26 cellular contexts compared by ENCODE assay signal in genomic region chr7:77306231-77307067, GRCh38.
DNase-seq lines count a peak whose midpoint lies in the region; ATAC-seq, FAIRE-seq and TF ChIP-seq lines count a peak whose summit lies in the region.
"Had no signal": no experiment of that assay in that cellular context is flagged by ENCODE, and none has a peak within 500 bp of the region (broad histone marks: within the 10 kb centered on the region; RNA-seq: fewer than 3 reads in every experiment).

No MANE protein-coding gene starts in this region.

- H3K79me2 ChIP-seq in GM23338 (replicated peaks; ENCODE audit: insufficient read depth) (no peaks in the 10 kb centered on the region), H1 (ENCODE audit: control insufficient read depth in 1 of 2, insufficient read depth in 2 of 2, low read length in 2 of 2) (no peaks in the 10 kb centered on the region)

- H3K27me3 Mint-ChIP-seq in GM23338 (ENCODE audit: insufficient read depth, low read depth, poor library complexity): no peaks in the 10 kb centered on the region
- H3K27me3 Mint-ChIP-seq: activated CD8-positive, alpha-beta memory T cell treated with anti-CD3 and anti-CD28 coated beads, Interleukin-2, amount 10 ng/mL, durations not matched to agents 7 days and 5 days; naive B cell had no signal

- no peaks in the 10 kb centered on the region for H3K23me2 ChIP-seq in H1 (ENCODE audit: low read depth, low read length)

- H3K14ac ChIP-seq in H1 (ENCODE audit: insufficient read length): no peak overlapping the region
- H3K14ac ChIP-seq in neuronal stem cell (ENCODE audit: low read length): no peak overlapping the region

- H3K36me3 ChIP-seq in GM23338 (ENCODE audit: insufficient read depth): no peaks in the 10 kb centered on the region
- no peaks in the 10 kb centered on the region for H3K36me3 ChIP-seq in H1 (ENCODE audit: control insufficient read depth in 2 of 4, insufficient read depth in 4 of 4, low read length in 3 of 4)
- no peaks in the 10 kb centered on the region for H3K36me3 ChIP-seq in neuronal stem cell (replicated peaks in 1 of 2; ENCODE audit: control insufficient read depth in 2 of 2, insufficient read depth in 2 of 2, low read length in 2 of 2)
- H3K36me3 ChIP-seq in adrenal gland (replicated peaks in 1 of 2): no peaks in the 10 kb centered on the region
- H3K36me3 ChIP-seq: cardiac muscle cell had no signal

- peaks cover 6% of the 10 kb centered on the region; the same call in 1 of the 3 replicates for H3K9me3 Mint-ChIP-seq in GM23338

- H4K20me1 ChIP-seq in GM23338 (replicated peaks; ENCODE audit: insufficient read depth) (no peaks in the 10 kb centered on the region), H1 (replicated peaks in 1 of 2; ENCODE audit: control insufficient read depth in 1 of 2, insufficient read depth in 2 of 2, low read length in 2 of 2) (no peaks in the 10 kb centered on the region)

- no peak for DNase-seq in GM23338 (ENCODE audit: low spot score)
- DNase-seq in MV-4-11 (lab: John Stamatoyannopoulos, UW): peak; percentile 20
- DNase-seq in H1 (ENCODE audit: low read depth in 1 of 2, low spot score in 2 of 2): no peak
- no peak for DNase-seq in neuronal stem cell (ENCODE audit: low spot score)
- DNase-seq in NCI-H1694 treated with DMSO at 0.1 percent for 48 hours (lab: John Stamatoyannopoulos, UW): no peak
- no peak for DNase-seq in NCI-H146 treated with DMSO at 0.1 percent for 48 hours (lab: John Stamatoyannopoulos, UW; ENCODE audit: unreplicated experiment)
- DNase-seq in adrenal gland: no peak
- no peak for DNase-seq in KG1 (lab: John Stamatoyannopoulos, UW)
- DNase-seq: activated CD8-positive, alpha-beta memory T cell treated with anti-CD3 and anti-CD28 coated beads, Interleukin-2, amount 10 ng/mL, durations not matched to agents 7 days and 5 days; AML-193; Calu3; effector CD4-positive, alpha-beta T cell; naive B cell; NCI-H2081; NCI-H524 treated with DMSO at 0.1 percent for 48 hours; posterior cingulate gyrus; SIG-M5; stimulated activated CD4-positive, alpha-beta T cell treated with anti-CD3 and anti-CD28 coated beads, Interleukin-4, amount 100 ng/mL, for 4 hours; T-helper 2 cell had no signal

- H3K4me3 Mint-ChIP-seq in GM23338: no peak overlapping the region
- H3K4me3 Mint-ChIP-seq: activated CD8-positive, alpha-beta memory T cell treated with anti-CD3 and anti-CD28 coated beads, Interleukin-2, amount 10 ng/mL, durations not matched to agents 7 days and 5 days had no signal

- peaks cover 26% of the 10 kb centered on the region for H3K4me1 Mint-ChIP-seq in GM23338
- H3K4me1 Mint-ChIP-seq: activated CD8-positive, alpha-beta memory T cell treated with anti-CD3 and anti-CD28 coated beads, Interleukin-2, amount 10 ng/mL, durations not matched to agents 7 days and 5 days had no signal

- H3K9ac ChIP-seq in H1 (replicated peaks in 1 of 4; ENCODE audit: extremely low read depth in 1 of 4, low read depth in 3 of 4, low read length in 3 of 4): no peak overlapping the region
- no peak overlapping the region for H3K9ac ChIP-seq in neuronal stem cell (ENCODE audit: low read depth, low read length, poor library complexity)

- no peak overlapping the region for H3K23ac ChIP-seq in H1 (ENCODE audit: insufficient read length)
- H3K23ac ChIP-seq in neuronal stem cell (ENCODE audit: low read depth, low read length, poor library complexity): no peak overlapping the region

- intact Hi-C loops in adrenal gland (cut with DNase I): no loop called here

- H3K36me3 Mint-ChIP-seq in GM23338 (ENCODE audit: low read depth): 0 out of 3 replicates have a peak, but pooled peaks cover 2% of the 10 kb centered on the region

- H2BK120ac ChIP-seq in H1 (replicated peaks; ENCODE audit: low read depth, low read length) (no peak overlapping the region), neuronal stem cell (ENCODE audit: low read depth, low read length) (no peak overlapping the region)

- H3K79me1 ChIP-seq in H1 (ENCODE audit: low read depth, low read length) (no peaks in the 10 kb centered on the region), neuronal stem cell (ENCODE audit: low read depth, low read length) (no peaks in the 10 kb centered on the region)

- H3K4me1 ChIP-seq in GM23338 (ENCODE audit: insufficient read depth) (peaks cover 11% of the 10 kb centered on the region; the same call in 1 of the 2 replicates), H1 (replicated peaks in 1 of 4; ENCODE audit: control insufficient read depth in 3 of 4, insufficient read depth in 4 of 4, low read length in 3 of 4) (peaks cover 0 to 10% (median 1%) of the 10 kb centered on the region in 4 experiments; a peak in 3 of 7 replicates), neuronal stem cell (ENCODE audit: control insufficient read depth in 2 of 2, insufficient read depth in 1 of 2, low read depth in 1 of 2, low read length in 2 of 2) (no peaks in the 10 kb centered on the region), adrenal gland (replicated peaks in 1 of 2) (no peaks in the 10 kb centered on the region)

- no peak overlapping the region for H2AK5ac ChIP-seq in H1 (ENCODE audit: low read depth, low read length)
- no peak overlapping the region for H2AK5ac ChIP-seq in neuronal stem cell (ENCODE audit: low read depth, low read length)

- H3K27ac Mint-ChIP-seq in GM23338: peak overlapping the region; percentile 88; the same call in 1 of the 2 replicates
- H3K27ac Mint-ChIP-seq: activated CD8-positive, alpha-beta memory T cell treated with anti-CD3 and anti-CD28 coated beads, Interleukin-2, amount 10 ng/mL, durations not matched to agents 7 days and 5 days; activated T-helper 2 cell treated with anti-CD3 and anti-CD28 coated beads, Interferon-gamma antibody, Interleukin-2, Interleukin-4, amounts not matched to agents 10 μg/mL and 5 μg/mL and 100 μg/mL, durations not matched to agents 14 hours and 24 hours and 36 hours had no signal

- no peak overlapping the region for H3K4me3 ChIP-seq in GM23338
- H3K4me3 ChIP-seq in H1 (ENCODE audit: extremely low read depth in 1 of 4, insufficient read depth in 2 of 4, low read depth in 3 of 4, low read length in 4 of 4): no peak overlapping the region
- H3K4me3 ChIP-seq in neuronal stem cell (ENCODE audit: low read length in 2 of 2): no peak overlapping the region
- no peak overlapping the region for H3K4me3 ChIP-seq in adrenal gland
- H3K4me3 ChIP-seq: cardiac muscle cell, GM12878, lung, smooth muscle cell had no signal

- H4K8ac ChIP-seq in H1 (ENCODE audit: extremely low read depth, insufficient read depth, low read length) (peak overlapping the region; percentile 68), neuronal stem cell (ENCODE audit: low read depth, low read length) (no peak overlapping the region)

- no peak for TF ChIP-seq RAD21 in H1 (IDR thresholded peaks at IDR 0.05 in 1 of 2, conservative IDR thresholded peaks at IDR 0.05 in 1 of 2; ENCODE audit: low read depth in 2 of 2, low read length in 2 of 2)

- H3K27me3 ChIP-seq in GM23338 (ENCODE audit: insufficient read depth) (no peaks in the 10 kb centered on the region), H1 (replicated peaks in 1 of 4; ENCODE audit: control insufficient read depth in 3 of 4, extremely low read depth in 1 of 4, insufficient read depth in 3 of 4, low read length in 3 of 4) (no peaks in the 10 kb centered on the region), neuronal stem cell (ENCODE audit: control insufficient read depth in 3 of 3, insufficient read depth in 3 of 3, low read depth in 1 of 3, low read length in 3 of 3) (no peaks in the 10 kb centered on the region), adrenal gland (no peaks in the 10 kb centered on the region)
- H3K27me3 ChIP-seq: cardiac muscle cell had no signal

- H3K9me3 ChIP-seq in H1 (ENCODE audit: insufficient read depth in 2 of 2, low read depth in 1 of 2, low read length in 1 of 2): no peaks in the 10 kb centered on the region
- H3K9me3 ChIP-seq in neuronal stem cell (replicated peaks in 1 of 2; ENCODE audit: control insufficient read depth in 2 of 2, insufficient read depth in 1 of 2, low read depth in 1 of 2, low read length in 2 of 2): peaks cover 0 to 2% of the 10 kb centered on the region in 2 donors
- H3K9me3 ChIP-seq in adrenal gland (replicated peaks in 1 of 3): no peaks in the 10 kb centered on the region

- no peak overlapping the region for H4K5ac ChIP-seq in H1 (ENCODE audit: insufficient read length, low read depth, low read length)

- 89% methylated on average over 17 of the region's 17 CpGs; no CpG with 5 or more reads in 1 of the 2 experiments for WGBS in H1 (ENCODE audit: extremely low coverage in 1 of 2, insufficient coverage in 1 of 2, insufficient read length in 1 of 2, insufficient replicate concordance in 2 of 2, low coverage in 1 of 2, low lambda C conversion rate in 2 of 2, missing lambda C conversion rate in 1 of 2), 2 experiments
- WGBS in neuronal stem cell (ENCODE audit: extremely low coverage in 2 of 2, insufficient read length in 2 of 2, insufficient replicate concordance in 1 of 2), 2 donors: no CpG with 5 or more reads among the region's 17 CpGs
- WGBS in adrenal gland, 4 donors: 78 to 89% (median 82%) methylated on average over 16 to 17 of the region's 17 CpGs

- no peak overlapping the region for H3K56ac ChIP-seq in H1 (replicated peaks; ENCODE audit: insufficient read length, low read depth, low read length)

- POLR2A ChIA-PET in H1 (lab: Charles Lee; ENCODE audit: partially characterized antibody): interaction anchor here (1.0 kb wide), 1 partner anchor 14 kb away, joined by 3 read pairs; no protein-coding TSS in a partner anchor

- H3F3A ChIP-seq in GM23338 (replicated peaks; ENCODE audit: low read depth): no peaks in the 10 kb centered on the region

- H3K4ac ChIP-seq in H1 (replicated peaks; ENCODE audit: insufficient read length, low read depth, low read length) (no peak overlapping the region), neuronal stem cell (ENCODE audit: low read length) (no peak overlapping the region)

- H3K27ac ChIP-seq in GM23338 (ENCODE audit: low read depth) (no peak overlapping the region), H1 (ENCODE audit: low read depth, low read length) (no peak overlapping the region), neuronal stem cell (replicated peaks; ENCODE audit: low read length) (no peak overlapping the region), adrenal gland (no peak overlapping the region)
- H3K27ac ChIP-seq: cardiac muscle cell had no signal

- H3K4me2 ChIP-seq in GM23338 (no peak overlapping the region), H1 (ENCODE audit: insufficient read depth in 1 of 2, low read depth in 2 of 2, low read length in 2 of 2) (no peak overlapping the region), neuronal stem cell (ENCODE audit: insufficient read depth, low read length, poor library complexity, severe bottlenecking) (no peak overlapping the region)
- H3K4me2 ChIP-seq: smooth muscle cell had no signal

- TF ChIP-seq CTCF in GM23338 (conservative IDR thresholded peaks at IDR 0.05; ENCODE audit: low read depth in 2 of 2): no peak
- no peak for TF ChIP-seq CTCF in H1 (IDR thresholded peaks at IDR 0.05; ENCODE audit: control extremely low read depth in 1 of 3, insufficient read depth in 1 of 3, low read depth in 1 of 3, low read length in 3 of 3)
- TF ChIP-seq CTCF in adrenal gland (IDR thresholded peaks at IDR 0.05): no peak

- H3K18ac ChIP-seq in H1 (ENCODE audit: extremely low read depth, low read length) (peak overlapping the region; percentile 32; the same call in 1 of the 2 replicates), neuronal stem cell (ENCODE audit: low read length) (no peak overlapping the region)

- no peak for TF ChIP-seq EP300 in H1 (IDR thresholded peaks at IDR 0.05; ENCODE audit: borderline replicate concordance in 1 of 2, low read depth in 2 of 2, low read length in 2 of 2)

- H2BK5ac ChIP-seq in H1 (ENCODE audit: low read depth, low read length): no peak overlapping the region
- no peak overlapping the region for H2BK5ac ChIP-seq in neuronal stem cell (ENCODE audit: low read length)

- H4K91ac ChIP-seq in H1 (replicated peaks; ENCODE audit: insufficient read length, low read length): no peak overlapping the region
- no peak overlapping the region for H4K91ac ChIP-seq in neuronal stem cell (ENCODE audit: low read depth, low read length, poor library complexity)

- H2AFZ ChIP-seq in GM23338: peak overlapping the region; percentile 63; the same call in 1 of the 2 replicates
- H2AFZ ChIP-seq in H1 (ENCODE audit: low read length): peak overlapping the region; percentile 42
- peak overlapping the region; percentile 1 for H2AFZ ChIP-seq in neuronal stem cell (ENCODE audit: low read length)

- no peaks in the 10 kb centered on the region for H3K9me2 ChIP-seq in GM23338 (ENCODE audit: insufficient read depth)

- CTCF ChIA-PET in H1 (lab: Charles Lee; ENCODE audit: partially characterized antibody): interaction anchor here (0.7 to 1.1 kb wide), 2 partner anchors 67 to 1976 kb away, joined by 3 to 4 read pairs; no protein-coding TSS in a partner anchor

- TF ChIP-seq POLR2A in H1 (IDR thresholded peaks at IDR 0.05; ENCODE audit: control extremely low read depth in 1 of 2, low read depth in 2 of 2, low read length in 2 of 2): no peak
- TF ChIP-seq POLR2A in adrenal gland (IDR thresholded peaks at IDR 0.05): no peak

- no peak for ATAC-seq in GM23338
- ATAC-seq: activated CD4-positive, CD25-positive, alpha-beta regulatory T cell treated with anti-CD3 and anti-CD28 coated beads, Interleukin-2, amount 50 U/mL, for 24 hours; activated CD8-positive, alpha-beta memory T cell treated with anti-CD3 and anti-CD28 coated beads, Interleukin-2, amount 10 ng/mL, durations not matched to agents 7 days and 5 days; GM12878 had no signal

- no peak for FAIRE-seq in H1 (lab: Jason Lieb, UNC)
- FAIRE-seq: G401.6, GM12878 had no signal

- H2BK15ac ChIP-seq in H1 (ENCODE audit: low read length) (no peak overlapping the region), neuronal stem cell (ENCODE audit: low read length) (no peak overlapping the region)

- H2BK12ac ChIP-seq in H1 (ENCODE audit: low read depth, low read length): no peak overlapping the region
- no peak overlapping the region for H2BK12ac ChIP-seq in neuronal stem cell (ENCODE audit: low read length)

- no peak overlapping the region for H2BK20ac ChIP-seq in H1 (ENCODE audit: low read length)

Comparison
In these comparisons a context has a peak if more than half of its experiments do, and no peak if none do; other contexts are left out.
1. H2AFZ ChIP-seq: peak in every context shown above with its lines; median percentile 63 in GM23338; 42 in H1; 1 in neuronal stem cell.